Comparison of ENCODE assay signal across 8 cellular contexts in genomic region chr3:163490119-163490518, GRCh38.
DNase-seq lines count a peak whose midpoint lies in the region; ATAC-seq and TF ChIP-seq lines count a peak whose summit lies in the region.

No MANE protein-coding gene starts in this region.

- no peaks in the 10 kb centered on the region for H3K27me3 ChIP-seq in uterus

- no peak overlapping the region for H3K4me3 Mint-ChIP-seq in stimulated activated effector memory CD8-positive, alpha-beta T cell treated with anti-CD3 and anti-CD28 coated beads, Interleukin-12 subunit alpha, Interleukin-12 subunit beta, amount 100 ng/mL, for 72 hours

- peaks cover 7% of the 10 kb centered on the region for H3K9me3 Mint-ChIP-seq in stimulated activated effector memory CD8-positive, alpha-beta T cell treated with anti-CD3 and anti-CD28 coated beads, Interleukin-12 subunit alpha, Interleukin-12 subunit beta, amount 100 ng/mL, for 72 hours

- TF ChIP-seq CTCF in uterus (IDR thresholded peaks at IDR 0.05) = no peak

- H3K9me3 ChIP-seq in uterus = no peaks in the 10 kb centered on the region

- no peak overlapping the region for H3K27ac Mint-ChIP-seq in stimulated activated effector memory CD8-positive, alpha-beta T cell treated with anti-CD3 and anti-CD28 coated beads, Interleukin-12 subunit alpha, Interleukin-12 subunit beta, amount 100 ng/mL, for 72 hours

- H3K4me1 ChIP-seq in uterus = no peaks in the 10 kb centered on the region

- ATAC-seq in GM18861 (IDR thresholded peaks at IDR 0.05; ENCODE audit: unreplicated experiment) (peak; percentile 69), HG03354 (IDR thresholded peaks at IDR 0.05; ENCODE audit: poor library complexity, severe bottlenecking, unreplicated experiment) (peak; percentile 71), HG03045 (IDR thresholded peaks at IDR 0.05; ENCODE audit: unreplicated experiment) (no peak)
- peak; percentile 21 for ATAC-seq in stimulated activated effector memory CD8-positive, alpha-beta T cell treated with anti-CD3 and anti-CD28 coated beads, Interleukin-12 subunit alpha, Interleukin-12 subunit beta, amount 100 ng/mL, for 72 hours

- intact Hi-C loops in uterus (cut with DNase I; ENCODE audit: low total_unique reads) = no loop called here

- H3K27ac ChIP-seq in uterus = no peak overlapping the region

- H3K36me3 Mint-ChIP-seq in stimulated activated effector memory CD8-positive, alpha-beta T cell treated with anti-CD3 and anti-CD28 coated beads, Interleukin-12 subunit alpha, Interleukin-12 subunit beta, amount 100 ng/mL, for 72 hours = no peaks in the 10 kb centered on the region

- H3K4me1 Mint-ChIP-seq in stimulated activated effector memory CD8-positive, alpha-beta T cell treated with anti-CD3 and anti-CD28 coated beads, Interleukin-12 subunit alpha, Interleukin-12 subunit beta, amount 100 ng/mL, for 72 hours = no peaks in the 10 kb centered on the region

- DNase-seq in DMS114 treated with DMSO at 0.1 percent for 48 hours (lab: John Stamatoyannopoulos, UW; ENCODE audit: unreplicated experiment) (peak; percentile 5), RKO (ENCODE audit: low spot score) (peak; percentile 48), fibroblast of the conjunctiva (ENCODE audit: low read depth) (peak; percentile 21), uterus (no peak)
- no peak for DNase-seq in stimulated activated effector memory CD8-positive, alpha-beta T cell treated with anti-CD3 and anti-CD28 coated beads, Interleukin-12 subunit alpha, Interleukin-12 subunit beta, amount 100 ng/mL, for 72 hours (ENCODE audit: low spot score in 2 of 2)

- TF ChIP-seq POLR2A in uterus (IDR thresholded peaks at IDR 0.05) = no peak

- H3K4me3 ChIP-seq in uterus = no peak overlapping the region

- no peaks in the 10 kb centered on the region for H3K36me3 ChIP-seq in uterus

Comparison
In these comparisons a context has a peak if more than half of its experiments do, and no peak if none do; other contexts are left out.
1. DNase-seq: peak in DMS114 treated with DMSO at 0.1 percent for 48 hours (single experiment), RKO (single experiment) and fibroblast of the conjunctiva (single experiment); none in stimulated activated effector memory CD8-positive, alpha-beta T cell treated with anti-CD3 and anti-CD28 coated beads, Interleukin-12 subunit alpha, Interleukin-12 subunit beta, amount 100 ng/mL, for 72 hours (0 of 2) and uterus (0 of 2).